ENCODE assay signal across 20 cellular contexts in the genomic region with DNA sequence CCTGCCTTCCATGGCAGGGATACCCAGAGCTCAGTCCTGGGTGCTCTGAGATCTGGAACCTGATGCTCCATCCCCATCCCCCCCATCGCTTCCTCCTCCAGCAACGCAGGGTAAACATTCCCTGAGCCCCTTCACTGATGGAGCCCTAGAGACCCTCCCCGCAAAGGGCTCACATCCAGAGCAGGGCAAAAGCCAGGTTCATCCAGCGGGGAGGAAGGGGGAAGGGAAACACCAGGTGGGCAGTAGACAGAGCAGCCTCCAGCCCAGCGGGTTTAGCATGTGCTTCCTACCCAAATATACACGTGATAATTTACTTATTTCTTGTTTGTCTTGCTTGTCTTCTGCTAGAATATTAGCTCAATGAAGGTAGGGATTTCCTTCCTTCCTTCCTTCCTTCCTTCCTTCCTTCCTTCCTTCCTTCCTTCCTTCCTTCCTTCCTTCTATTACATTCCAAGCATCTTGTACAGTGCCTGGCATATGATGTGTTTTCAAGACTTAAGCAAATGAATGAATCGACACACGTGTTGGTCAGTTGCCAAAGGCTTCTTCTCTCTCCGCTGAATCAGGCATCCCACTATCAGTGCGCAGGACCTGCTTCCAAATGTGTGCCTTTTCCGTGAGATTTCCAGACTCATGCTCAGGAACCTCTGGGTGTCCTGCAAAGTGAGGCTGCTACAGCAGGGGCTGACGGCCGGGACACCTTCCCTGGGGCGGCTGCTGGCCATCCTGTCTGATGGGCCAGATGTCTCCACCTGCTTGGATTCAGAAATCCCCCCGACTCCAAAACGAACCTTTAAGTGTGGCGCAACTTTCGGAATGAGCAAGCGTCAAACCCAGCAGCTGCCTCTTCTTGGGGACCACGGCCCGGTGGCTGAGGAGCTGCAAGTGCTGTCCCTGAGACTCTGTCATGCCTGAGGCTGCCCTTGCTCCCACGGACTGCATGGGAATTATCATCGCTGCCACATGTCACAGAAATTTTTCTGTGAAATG.
"Had no signal": no experiment of that assay in that cellular context is flagged by ENCODE, and none has a peak within 500 bp of the region (broad histone marks: within the 10 kb centered on the region; RNA-seq: fewer than 3 reads in every experiment).

No MANE protein-coding gene starts in this region.

- H3K4me1 ChIP-seq: pancreas, tibial artery, uterus had no signal

- H3K4me3 Mint-ChIP-seq: activated naive CD8-positive, alpha-beta T cell treated with anti-CD3 and anti-CD28 coated beads for 36 hours; activated T-cell treated with anti-CD3 and anti-CD28 coated beads, Interleukin-2, amount 50 U/mL, for 72 hours; naive B cell; T-helper 2 cell treated with Interferon-gamma antibody and Interleukin-4, amounts not matched to agents 5 μg/mL and 100 μg/mL, for 36 hours had no signal

- H3K36me3 Mint-ChIP-seq: activated naive CD8-positive, alpha-beta T cell treated with anti-CD3 and anti-CD28 coated beads for 36 hours had no signal

- ATAC-seq: activated T-cell treated with anti-CD3 and anti-CD28 coated beads, Interleukin-2, amount 50 U/mL, for 72 hours; mucosa of descending colon; pancreas; stimulated activated naive CD8-positive, alpha-beta T cell treated with anti-CD3 and anti-CD28 coated beads, Interleukin-15, Interleukin-2, amounts not matched to agents 100 U/mL and 50 U/mL, for 24 hours had no signal

- H3K27ac Mint-ChIP-seq: activated naive CD8-positive, alpha-beta T cell treated with anti-CD3 and anti-CD28 coated beads for 36 hours; activated T-cell treated with anti-CD3 and anti-CD28 coated beads, Interleukin-2, amount 50 U/mL, for 72 hours; T-helper 2 cell treated with Interferon-gamma antibody and Interleukin-4, amounts not matched to agents 5 μg/mL and 100 μg/mL, for 36 hours had no signal

- H3K4me1 Mint-ChIP-seq: activated naive CD8-positive, alpha-beta T cell treated with anti-CD3 and anti-CD28 coated beads for 36 hours; naive B cell had no signal

- H3K27ac ChIP-seq: dorsolateral prefrontal cortex, epithelial cell of prostate, pancreas, tibial artery, uterus had no signal

- H3K9me3 Mint-ChIP-seq: T-helper 2 cell treated with Interferon-gamma antibody and Interleukin-4, amounts not matched to agents 5 μg/mL and 100 μg/mL, for 36 hours had no signal

- H3K4me3 ChIP-seq: dorsolateral prefrontal cortex, mucosa of descending colon, pancreas, tibial artery, uterus had no signal

- H3K27me3 ChIP-seq: uterus had no signal

- H3K36me3 ChIP-seq: pancreas, tibial artery, uterus had no signal

- H3K9me3 ChIP-seq: mucosa of descending colon, pancreas, uterus had no signal

- DNase-seq: activated CD4-positive, alpha-beta T cell treated with anti-CD3 and anti-CD28 coated beads, Interleukin-2, amount 50 U/mL, for 4 hours; activated gamma-delta T cell treated with Interleukin-2 at 50 U/mL for 16 hours; activated naive CD8-positive, alpha-beta T cell treated with anti-CD3 and anti-CD28 coated beads for 36 hours; activated T-cell treated with anti-CD3 and anti-CD28 coated beads, Interleukin-2, amount 50 U/mL, for 72 hours; amniotic stem cell; foreskin fibroblast; hippocampal formation; naive B cell; stimulated activated CD4-positive, alpha-beta T cell treated with anti-CD3 and anti-CD28 coated beads, Interleukin-12 subunit alpha, Interleukin-12 subunit beta, amount 100 ng/mL, for 4 hours; stimulated activated CD4-positive, alpha-beta T cell treated with anti-CD3 and anti-CD28 coated beads, Interleukin-1b, Interleukin-23, amount 100 ng/mL, for 48 hours; stimulated activated CD8-positive, alpha-beta memory T cell treated with anti-CD3 and anti-CD28 coated beads, Interleukin-4, amount 100 ng/mL, for 48 hours; stimulated activated naive CD8-positive, alpha-beta T cell treated with anti-CD3 and anti-CD28 coated beads, Interleukin-15, Interleukin-2, amounts not matched to agents 100 U/mL and 50 U/mL, for 24 hours; substantia nigra had no signal
